In the genomic region with DNA sequence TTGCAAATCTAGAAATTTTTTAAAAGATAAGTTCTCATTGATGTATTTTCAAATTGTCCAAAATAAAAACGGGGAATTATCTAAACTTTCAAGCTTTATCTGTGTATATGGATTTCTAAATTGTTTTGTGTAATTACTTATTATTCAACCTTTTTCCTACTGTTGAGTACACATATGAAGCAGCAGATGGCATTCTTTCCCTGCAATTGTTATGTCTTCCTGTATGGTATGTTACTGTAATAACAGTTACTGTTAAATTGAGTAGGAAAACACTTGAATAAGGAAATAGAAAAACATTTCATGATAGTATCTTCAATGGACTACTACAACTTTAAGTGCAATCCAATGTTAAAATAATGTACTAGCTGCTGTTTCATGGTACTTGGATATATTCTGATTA, we compare ENCODE assay signal across 8 cellular contexts.
A peak's percentile ranks its signal among the peaks of the same experiment; 100 is the strongest.
DNase-seq lines count a peak whose midpoint lies in the region; ATAC-seq and TF ChIP-seq lines count a peak whose summit lies in the region.

No MANE protein-coding gene starts in this region.

- no peaks in the 10 kb centered on the region for H3K4me1 Mint-ChIP-seq in activated CD8-positive, alpha-beta T cell treated with anti-CD3 and anti-CD28 coated beads for 36 hours (ENCODE audit: low read depth)

- H3K36me3 ChIP-seq in BE2C = no peaks in the 10 kb centered on the region

- DNase-seq in BE2C (peak; percentile 18), RKO (ENCODE audit: low spot score) (peak; percentile 63), fibroblast of villous mesenchyme (ENCODE audit: low read depth) (peak; percentile 27), T-helper 2 cell (no peak), GM19238 (ENCODE audit: insufficient read length, low spot score) (no peak)
- no peak for DNase-seq in NK-92 treated with Interleukin-12 subunit alpha and Interleukin-12 subunit beta, amount 100 ng/mL, for 24 hours (lab: John Stamatoyannopoulos, UW)
- no peak for DNase-seq in activated CD8-positive, alpha-beta T cell treated with anti-CD3 and anti-CD28 coated beads for 36 hours

- no peaks in the 10 kb centered on the region for H3K27me3 ChIP-seq in BE2C

- no peaks in the 10 kb centered on the region for H3K27me3 Mint-ChIP-seq in activated CD8-positive, alpha-beta T cell treated with anti-CD3 and anti-CD28 coated beads for 36 hours

- CTCF ChIA-PET in activated CD8-positive, alpha-beta T cell treated with anti-CD3 and anti-CD28 coated beads for 36 hours (lab: Charles Lee) = no interaction called here

- no peaks in the 10 kb centered on the region for H3K36me3 Mint-ChIP-seq in activated CD8-positive, alpha-beta T cell treated with anti-CD3 and anti-CD28 coated beads for 36 hours (ENCODE audit: low read depth)

- no peak overlapping the region for H3K27ac Mint-ChIP-seq in activated CD8-positive, alpha-beta T cell treated with anti-CD3 and anti-CD28 coated beads for 36 hours

- H3K9me3 ChIP-seq in BE2C = no peaks in the 10 kb centered on the region

- ATAC-seq in activated CD8-positive, alpha-beta T cell treated with anti-CD3 and anti-CD28 coated beads for 36 hours = no peak

- H3K4me3 Mint-ChIP-seq in activated CD8-positive, alpha-beta T cell treated with anti-CD3 and anti-CD28 coated beads for 36 hours = no peak overlapping the region

- H3K4me1 ChIP-seq in BE2C = peaks cover 44% of the 10 kb centered on the region

- POLR2A ChIA-PET in activated CD8-positive, alpha-beta T cell treated with anti-CD3 and anti-CD28 coated beads for 36 hours (lab: Charles Lee) = no interaction called here

- H3K4me3 ChIP-seq in BE2C (ENCODE audit: low read depth, low read length) (no peak overlapping the region), fibroblast of villous mesenchyme (ENCODE audit: low read depth, low read length) (no peak overlapping the region)

- intact Hi-C loops in activated CD8-positive, alpha-beta T cell treated with anti-CD3 and anti-CD28 coated beads for 36 hours (cut with micrococcal nuclease) = no loop called here

- TF ChIP-seq CTCF in BE2C (IDR thresholded peaks at IDR 0.05; ENCODE audit: low read depth, low read length) (peak; percentile 55), LNCAP (IDR thresholded peaks at IDR 0.05) (peak; percentile 31; the same call in 1 of the 2 replicates), fibroblast of villous mesenchyme (IDR thresholded peaks at IDR 0.05; ENCODE audit: insufficient read depth, low read depth, low read length) (peak; percentile 30)
- TF ChIP-seq CTCF in activated CD8-positive, alpha-beta T cell treated with anti-CD3 and anti-CD28 coated beads for 36 hours (IDR thresholded peaks at IDR 0.05) = no peak

- peaks cover 2% of the 10 kb centered on the region for H3K9me3 Mint-ChIP-seq in activated CD8-positive, alpha-beta T cell treated with anti-CD3 and anti-CD28 coated beads for 36 hours

Comparison
In these comparisons a context has a peak if more than half of its experiments do, and no peak if none do; other contexts are left out.
1. DNase-seq: peak in BE2C (single experiment), RKO (single experiment) and fibroblast of villous mesenchyme (single experiment); none in NK-92 treated with Interleukin-12 subunit alpha and Interleukin-12 subunit beta, amount 100 ng/mL, for 24 hours (single experiment), T-helper 2 cell (0 of 5), activated CD8-positive, alpha-beta T cell treated with anti-CD3 and anti-CD28 coated beads for 36 hours (single experiment) and GM19238 (single experiment).